ENCODE assay signal across 15 cellular contexts in genomic region chr1:8684590-8684989, GRCh38.
"Had no signal": no experiment of that assay in that cellular context is flagged by ENCODE, and none has a peak within 500 bp of the region (broad histone marks: within the 10 kb centered on the region; RNA-seq: fewer than 3 reads in every experiment).

No MANE protein-coding gene starts in this region.

- H3K9ac ChIP-seq: neural progenitor cell had no signal

- H2AFZ ChIP-seq: neural progenitor cell had no signal

- H3K9me3 ChIP-seq: breast epithelium, heart right ventricle, left lung, pancreas, thyroid gland had no signal

- H3K9me3 Mint-ChIP-seq: activated T-cell treated with anti-CD3 and anti-CD28 coated beads, Interleukin-2, amount 50 U/mL, for 4 hours had no signal

- H3K4me3 ChIP-seq: breast epithelium, heart right ventricle, left lung, neural progenitor cell, pancreas, skin epidermis, thyroid gland had no signal

- ATAC-seq: activated CD4-positive, CD25-positive, alpha-beta regulatory T cell treated with anti-CD3 and anti-CD28 coated beads, Interleukin-2, amount 50 U/mL, for 24 hours; activated CD8-positive, alpha-beta memory T cell treated with anti-CD3 and anti-CD28 coated beads, Interleukin-2, amount 10 ng/mL, durations not matched to agents 7 days and 5 days; activated T-cell treated with anti-CD3 and anti-CD28 coated beads, Interleukin-2, amount 50 U/mL, for 4 hours; heart right ventricle; left lung; pancreas had no signal

- DNase-seq: activated CD4-positive, alpha-beta T cell treated with anti-CD3 and anti-CD28 coated beads, Interleukin-2, amount 50 U/mL, for 48 hours; activated CD8-positive, alpha-beta memory T cell treated with anti-CD3 and anti-CD28 coated beads, Interleukin-2, amount 10 ng/mL, durations not matched to agents 7 days and 5 days; activated gamma-delta T cell; activated T-cell treated with anti-CD3 and anti-CD28 coated beads, Interleukin-2, amount 50 U/mL, for 4 hours; heart right ventricle; islet precursor cell; left lung; pancreas; thyroid gland had no signal

- H3K4me2 ChIP-seq: neural progenitor cell had no signal

- H3K27ac Mint-ChIP-seq: activated CD8-positive, alpha-beta memory T cell treated with anti-CD3 and anti-CD28 coated beads, Interleukin-2, amount 10 ng/mL, durations not matched to agents 7 days and 5 days; activated naive CD8-positive, alpha-beta T cell; neural progenitor cell had no signal

- H3K27ac ChIP-seq: breast epithelium, heart right ventricle, left lung, neural progenitor cell, pancreas, skin epidermis, thyroid gland had no signal

- H3K4me3 Mint-ChIP-seq: activated CD8-positive, alpha-beta memory T cell treated with anti-CD3 and anti-CD28 coated beads, Interleukin-2, amount 10 ng/mL, durations not matched to agents 7 days and 5 days; activated naive CD8-positive, alpha-beta T cell; activated T-cell treated with anti-CD3 and anti-CD28 coated beads, Interleukin-2, amount 50 U/mL, for 4 hours; neural progenitor cell had no signal

- FAIRE-seq: frontal cortex, pancreas had no signal

- H3K27me3 ChIP-seq: breast epithelium, heart right ventricle, left lung, neural progenitor cell, pancreas, thyroid gland had no signal

- H3K36me3 ChIP-seq: breast epithelium, heart right ventricle, left lung, neural progenitor cell, pancreas, thyroid gland had no signal

- H3K27me3 Mint-ChIP-seq: activated CD8-positive, alpha-beta memory T cell treated with anti-CD3 and anti-CD28 coated beads, Interleukin-2, amount 10 ng/mL, durations not matched to agents 7 days and 5 days; activated naive CD8-positive, alpha-beta T cell had no signal
